Comparison of ENCODE assay signal across 23 cellular contexts in the genomic region with DNA sequence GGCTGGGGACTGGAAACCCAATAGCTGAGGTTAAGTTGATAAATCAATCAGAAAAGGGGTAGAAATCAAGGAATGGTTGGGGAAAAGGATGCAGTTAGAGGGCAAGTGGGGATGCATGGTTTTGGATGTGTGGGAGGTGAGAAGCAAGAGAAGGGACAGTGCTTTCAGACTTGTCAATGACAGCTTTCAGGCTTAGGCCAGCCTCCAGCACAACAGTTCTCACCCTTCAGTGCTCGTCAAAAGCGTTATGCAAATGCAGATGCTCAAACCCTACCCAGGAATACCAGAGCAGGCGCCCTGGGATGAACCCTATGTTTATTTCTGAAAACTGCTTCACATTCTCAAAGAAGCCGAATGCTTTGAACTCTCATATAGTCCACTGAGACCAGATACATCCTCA.
"Had no signal": no experiment of that assay in that cellular context is flagged by ENCODE, and none has a peak within 500 bp of the region (broad histone marks: within the 10 kb centered on the region; RNA-seq: fewer than 3 reads in every experiment).

No MANE protein-coding gene starts in this region.

- H3K36me3 ChIP-seq: neural progenitor cell, ovary, sigmoid colon, stomach, thyroid gland, vagina had no signal

- H3K9me3 Mint-ChIP-seq: memory B cell; nephron; stimulated activated naive B cell treated with anti-CD40 and anti-IgM and Interleukin-4, amounts not matched to agents 10 μg/mL and 1 μg/mL and 100 μg/mL, for 72 hours had no signal

- H3K9ac ChIP-seq: neural progenitor cell had no signal

- H3K27ac Mint-ChIP-seq: memory B cell; nephron; neural progenitor cell; stimulated activated naive B cell treated with anti-CD40 and anti-IgM and Interleukin-4, amounts not matched to agents 10 μg/mL and 1 μg/mL and 100 μg/mL, for 72 hours had no signal

- H2AFZ ChIP-seq: neural progenitor cell had no signal

- H3K4me3 Mint-ChIP-seq: memory B cell; nephron; neural progenitor cell; stimulated activated naive B cell treated with anti-CD40 and anti-IgM and Interleukin-4, amounts not matched to agents 10 μg/mL and 1 μg/mL and 100 μg/mL, for 72 hours had no signal

- H3K27me3 ChIP-seq: neural progenitor cell, ovary, sigmoid colon, stomach, thyroid gland, vagina had no signal

- ATAC-seq: psoas muscle, right cardiac atrium had no signal

- H3K27me3 Mint-ChIP-seq: stimulated activated naive B cell treated with anti-CD40 and anti-IgM and Interleukin-4, amounts not matched to agents 10 μg/mL and 1 μg/mL and 100 μg/mL, for 72 hours had no signal

- FAIRE-seq: colon, endometrium, frontal cortex, kidney had no signal

- H3K4me3 ChIP-seq: lung, neural progenitor cell, ovary, psoas muscle, sigmoid colon, stomach, thyroid gland, vagina had no signal

- H3K9me3 ChIP-seq: ovary, psoas muscle, sigmoid colon, stomach, thyroid gland, vagina had no signal

- H3K4me1 ChIP-seq: psoas muscle, sigmoid colon, stomach, thyroid gland had no signal

- H3K27ac ChIP-seq: neural progenitor cell, ovary, psoas muscle, sigmoid colon, stomach, thyroid gland, vagina had no signal

- H3K4me1 Mint-ChIP-seq: memory B cell had no signal

- H3K4me2 ChIP-seq: neural progenitor cell had no signal

- DNase-seq: dermis blood vessel endothelial cell; effector memory CD4-positive, alpha-beta T cell; erythroblast; kidney; ovary; posterior cingulate gyrus; psoas muscle; right cardiac atrium; sigmoid colon; stimulated activated CD4-positive, alpha-beta T cell treated with anti-CD3 and anti-CD28 coated beads, Interleukin-2, amount 100 ng/mL, for 24 hours; stimulated activated CD4-positive, alpha-beta T cell treated with anti-CD3 and anti-CD28 coated beads, Interleukin-4, amount 100 ng/mL, for 24 hours; stimulated activated naive B cell treated with anti-CD40 and anti-IgM and Interleukin-4, amounts not matched to agents 10 μg/mL and 1 μg/mL and 100 μg/mL, for 72 hours; stomach; thyroid gland; trophoblast cell had no signal

- H3K36me3 Mint-ChIP-seq: neural progenitor cell had no signal
